ENCODE assay signal across 19 cellular contexts in the genomic region with DNA sequence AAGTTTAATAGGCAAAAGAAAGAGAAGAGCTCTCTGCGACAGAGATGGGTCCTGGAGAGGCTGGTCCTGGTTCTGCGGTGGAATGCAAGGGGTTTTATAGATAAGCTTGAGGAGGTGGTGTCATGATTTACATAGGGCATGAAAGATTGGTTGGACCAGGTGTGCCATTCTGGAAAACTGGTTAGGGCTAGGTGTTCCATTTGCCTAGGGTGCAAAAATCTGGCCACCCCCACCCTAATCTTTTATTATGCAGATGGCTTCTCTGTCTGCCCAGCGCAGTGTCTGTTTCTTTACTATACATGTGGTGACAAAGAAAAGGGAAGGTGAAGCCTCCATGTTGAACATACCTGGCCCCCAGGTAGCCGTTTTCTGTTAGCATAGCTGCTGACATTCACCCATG.
"Had no signal": no experiment of that assay in that cellular context is flagged by ENCODE, and none has a peak within 500 bp of the region (broad histone marks: within the 10 kb centered on the region; RNA-seq: fewer than 3 reads in every experiment).

No MANE protein-coding gene starts in this region.

- H3K27me3 ChIP-seq: colonic mucosa, foreskin keratinocyte, neutrophil, pancreas, sigmoid colon, stomach had no signal

- H3K36me3 ChIP-seq: colonic mucosa, neutrophil, pancreas, sigmoid colon had no signal

- DNase-seq: activated CD4-positive, alpha-beta T cell treated with anti-CD3 and anti-CD28 coated beads, Interleukin-2, amount 10 ng/mL, durations not matched to agents 7 days and 5 days; activated CD8-positive, alpha-beta memory T cell treated with anti-CD3 and anti-CD28 coated beads, Interleukin-2, amount 50 U/mL, for 4 hours; activated naive CD4-positive, alpha-beta T cell treated with anti-CD3 and anti-CD28 coated beads, Interleukin-2, amount 10 ng/mL, durations not matched to agents 7 days and 5 days; activated naive CD8-positive, alpha-beta T cell treated with anti-CD3 and anti-CD28 coated beads, Interleukin-2, amount 50 U/mL, for 24 hours; activated T-cell treated with anti-CD3 and anti-CD28 coated beads, Interleukin-2, amount 50 U/mL, for 4 hours; anterior cingulate cortex; colonic mucosa; foreskin keratinocyte; glutamatergic neuron; hippocampal formation; naive thymus-derived CD8-positive, alpha-beta T cell; pancreas; sigmoid colon; stimulated activated CD4-positive, alpha-beta T cell treated with anti-CD3 and anti-CD28 coated beads, Interleukin-4, amount 100 ng/mL, for 24 hours; stomach; trophoblast cell had no signal

- ATAC-seq: activated CD4-positive, CD25-positive, alpha-beta regulatory T cell treated with anti-CD3 and anti-CD28 coated beads, Interleukin-2, amount 50 U/mL, for 24 hours; activated naive CD8-positive, alpha-beta T cell treated with anti-CD3 and anti-CD28 coated beads, Interleukin-2, amount 50 U/mL, for 24 hours; activated T-cell treated with anti-CD3 and anti-CD28 coated beads, Interleukin-2, amount 50 U/mL, for 4 hours; foreskin keratinocyte; naive thymus-derived CD8-positive, alpha-beta T cell; pancreas; stimulated activated effector memory CD8-positive, alpha-beta T cell treated with anti-CD3 and anti-CD28 coated beads, Interleukin-12 subunit alpha, Interleukin-12 subunit beta, amount 100 ng/mL, for 72 hours had no signal

- H3K4me1 ChIP-seq: colonic mucosa, foreskin keratinocyte had no signal

- H3K27ac ChIP-seq: colonic mucosa, foreskin keratinocyte, neutrophil, pancreas, sigmoid colon had no signal

- H3K4me3 ChIP-seq: colonic mucosa, pancreas, sigmoid colon, stomach had no signal

- H3K9me3 ChIP-seq: colonic mucosa, neutrophil, pancreas had no signal
